Comparison of ENCODE assay signal across 8 cellular contexts in genomic region chr1:35202048-35202719, GRCh38. TPM values are rescaled to one million over a fixed set of nuclear protein-coding genes. Genes with fewer than 3 reads are reported as not detected.
DNase-seq lines count a peak whose midpoint lies in the region; ATAC-seq and TF ChIP-seq lines count a peak whose summit lies in the region.

No MANE protein-coding gene starts in this region.

- WGBS in esophagus squamous epithelium, 2 donors = 25 to 31% methylated on average over 6 of the region's 6 CpGs

- POLR2A ChIA-PET in naive thymus-derived CD4-positive, alpha-beta T cell (lab: Charles Lee) = interaction anchor here (0.6 to 1.6 kb wide), 2 partner anchors 9 to 273 kb away, joined by 3 to 7 read pairs; partner anchors contain the start of gene SFPQ

- H3K27me3 ChIP-seq in OCI-LY1 (ENCODE audit: insufficient read depth, low read length) = no peaks in the 10 kb centered on the region
- H3K27me3 ChIP-seq in esophagus squamous epithelium = no peaks in the 10 kb centered on the region
- H3K27me3 ChIP-seq in naive thymus-derived CD4-positive, alpha-beta T cell (ENCODE audit: control insufficient read depth in 2 of 2, insufficient read depth in 2 of 2, low read length in 2 of 2) = peaks cover 0 to 4% of the 10 kb centered on the region in 2 donors

- no peaks in the 10 kb centered on the region for H3K9me3 Mint-ChIP-seq in naive thymus-derived CD4-positive, alpha-beta T cell
- no peaks in the 10 kb centered on the region for H3K9me3 Mint-ChIP-seq in stimulated activated naive B cell treated with anti-CD40 and anti-IgM and Interleukin-4, amounts not matched to agents 10 μg/mL and 1 μg/mL and 100 μg/mL, for 72 hours

- no peaks in the 10 kb centered on the region; the same call in 1 of the 2 replicates for H3F3A ChIP-seq in OCI-LY1 (ENCODE audit: insufficient read depth, low read length)

- H3K4me3 ChIP-seq in OCI-LY1 (ENCODE audit: low read depth, low read length, poor library complexity, severe bottlenecking) (no peak overlapping the region), esophagus squamous epithelium (no peak overlapping the region)
- H3K4me3 ChIP-seq in naive thymus-derived CD4-positive, alpha-beta T cell (ENCODE audit: low read length) = no peak overlapping the region

- CTCF ChIA-PET in naive thymus-derived CD4-positive, alpha-beta T cell (lab: Charles Lee) = interaction anchor here (0.6 to 1.6 kb wide), 14 partner anchors 9 to 217 kb away, joined by 3 to 17 read pairs (median 3); partner anchors contain the start of genes SFPQ and TMEM35B

- H3K9me2 ChIP-seq in OCI-LY1 (ENCODE audit: low read depth, low read length) = no peaks in the 10 kb centered on the region

- peak; percentile 51 for ATAC-seq in GM18909 (IDR thresholded peaks at IDR 0.05; ENCODE audit: poor library complexity, unreplicated experiment)
- peak; percentile 100 for ATAC-seq in naive thymus-derived CD4-positive, alpha-beta T cell
- ATAC-seq in stimulated activated naive B cell treated with anti-CD40 and anti-IgM and Interleukin-4, amounts not matched to agents 10 μg/mL and 1 μg/mL and 100 μg/mL, for 72 hours (replicated peaks) = peak; percentile 100

- TF ChIP-seq POLR2A in esophagus squamous epithelium (IDR thresholded peaks at IDR 0.05) = no peak

- H3K27ac ChIP-seq in OCI-LY1 (ENCODE audit: low read depth, low read length, poor library complexity, severe bottlenecking) = no peak overlapping the region
- no peak overlapping the region for H3K27ac ChIP-seq in esophagus squamous epithelium
- no peak overlapping the region for H3K27ac ChIP-seq in naive thymus-derived CD4-positive, alpha-beta T cell (ENCODE audit: low read depth, low read length)

- intact Hi-C loops in esophagus squamous epithelium (cut with DNase I) = loop anchor here (10.0 kb wide), 1 partner anchor 93 kb away; no protein-coding TSS in a partner anchor
- intact Hi-C loops in naive thymus-derived CD4-positive, alpha-beta T cell (cut with micrococcal nuclease) = loop anchor here (1.0 to 5.0 kb wide), 6 partner anchors 9 to 573 kb away; partner anchors contain the start of gene SFPQ (in 2 of the 2)

- H3K4me2 ChIP-seq in OCI-LY1 (ENCODE audit: low read length) = no peak overlapping the region; the same call in 1 of the 2 replicates

- in situ Hi-C loops in KBM-7 (cut with MboI; ENCODE audit: low pct_unique_long_range_greater_than_20kb, low sequenced_read_pairs) = no loop called here

- H3K9ac ChIP-seq in OCI-LY1 (ENCODE audit: low read length) = no peak overlapping the region

- peak overlapping the region; percentile 93 for H2AFZ ChIP-seq in OCI-LY1 (ENCODE audit: low read length)

- H3K27me3 Mint-ChIP-seq in naive thymus-derived CD4-positive, alpha-beta T cell = peaks cover 0 to 32% (median 0%) of the 10 kb centered on the region in 5 donors
- H3K27me3 Mint-ChIP-seq in stimulated activated naive B cell treated with anti-CD40 and anti-IgM and Interleukin-4, amounts not matched to agents 10 μg/mL and 1 μg/mL and 100 μg/mL, for 72 hours = peaks cover 0 to 4% of the 10 kb centered on the region in 2 donors

- H3K9me3 ChIP-seq in OCI-LY1 (ENCODE audit: low read length) = no peaks in the 10 kb centered on the region
- H3K9me3 ChIP-seq in esophagus squamous epithelium = no peaks in the 10 kb centered on the region
- no peaks in the 10 kb centered on the region for H3K9me3 ChIP-seq in naive thymus-derived CD4-positive, alpha-beta T cell (ENCODE audit: control insufficient read depth in 2 of 3, low read length in 3 of 3)

- DNase-seq in AG08395 (ENCODE audit: low spot score) (peak; percentile 85), KBM-7 (peak; percentile 90), activated T-cell treated with anti-CD3 and anti-CD28 coated beads for 4 hours (peak; percentile 57), esophagus squamous epithelium (lab: John Stamatoyannopoulos, UW) (no peak)
- peak; percentile 23 to 80 (median 72) for DNase-seq in naive thymus-derived CD4-positive, alpha-beta T cell
- peak; percentile 63 for DNase-seq in stimulated activated naive B cell treated with anti-CD40 and anti-IgM and Interleukin-4, amounts not matched to agents 10 μg/mL and 1 μg/mL and 100 μg/mL, for 72 hours

- H3K4me1 Mint-ChIP-seq in naive thymus-derived CD4-positive, alpha-beta T cell = peaks cover 3 to 13% (median 9%) of the 10 kb centered on the region in 7 donors
- peaks cover 5 to 6% of the 10 kb centered on the region in 2 donors for H3K4me1 Mint-ChIP-seq in stimulated activated naive B cell treated with anti-CD40 and anti-IgM and Interleukin-4, amounts not matched to agents 10 μg/mL and 1 μg/mL and 100 μg/mL, for 72 hours

- peak overlapping the region in 3 of 9 donors; percentile 46 to 79 (median 51) for H3K27ac Mint-ChIP-seq in naive thymus-derived CD4-positive, alpha-beta T cell
- no peak overlapping the region for H3K27ac Mint-ChIP-seq in stimulated activated naive B cell treated with anti-CD40 and anti-IgM and Interleukin-4, amounts not matched to agents 10 μg/mL and 1 μg/mL and 100 μg/mL, for 72 hours

- peak overlapping the region in 1 of 10 donors; percentile 25 for H3K4me3 Mint-ChIP-seq in naive thymus-derived CD4-positive, alpha-beta T cell
- no peak overlapping the region for H3K4me3 Mint-ChIP-seq in stimulated activated naive B cell treated with anti-CD40 and anti-IgM and Interleukin-4, amounts not matched to agents 10 μg/mL and 1 μg/mL and 100 μg/mL, for 72 hours

- no peaks in the 10 kb centered on the region for H3K79me2 ChIP-seq in OCI-LY1 (ENCODE audit: insufficient read depth, low read length)

- no peaks in the 10 kb centered on the region for H4K20me1 ChIP-seq in OCI-LY1 (ENCODE audit: insufficient read depth, low read length)

- H3K36me3 ChIP-seq in OCI-LY1 (ENCODE audit: insufficient read depth, low read length) (no peaks in the 10 kb centered on the region), esophagus squamous epithelium (no peaks in the 10 kb centered on the region)
- no peaks in the 10 kb centered on the region for H3K36me3 ChIP-seq in naive thymus-derived CD4-positive, alpha-beta T cell (ENCODE audit: control insufficient read depth in 2 of 3, insufficient read depth in 3 of 3, low read length in 3 of 3)

- no peaks in the 10 kb centered on the region for H3K36me3 Mint-ChIP-seq in naive thymus-derived CD4-positive, alpha-beta T cell
- H3K36me3 Mint-ChIP-seq in stimulated activated naive B cell treated with anti-CD40 and anti-IgM and Interleukin-4, amounts not matched to agents 10 μg/mL and 1 μg/mL and 100 μg/mL, for 72 hours = no peaks in the 10 kb centered on the region

- TF ChIP-seq CTCF in OCI-LY1 (IDR thresholded peaks at IDR 0.05; ENCODE audit: low read length) (peak; percentile 71), esophagus squamous epithelium (IDR thresholded peaks at IDR 0.05) (peak; percentile 73 to 87 (median 83))

- H3K4me1 ChIP-seq in OCI-LY1 (ENCODE audit: insufficient read depth, low read length, severe bottlenecking) (peaks cover 10% of the 10 kb centered on the region), esophagus squamous epithelium (peaks cover 0 to 9% (median 0%) of the 10 kb centered on the region in 3 donors)
- H3K4me1 ChIP-seq in naive thymus-derived CD4-positive, alpha-beta T cell (ENCODE audit: control insufficient read depth in 2 of 2, insufficient read depth in 2 of 2, low read length in 2 of 2) = peaks cover 0 to 8% of the 10 kb centered on the region in 2 donors

RNA-seq across cellular contexts. Expression of gene SFPQ, which starts 9.2 kb away (rescaled TPM):
- 100 to 1,000 TPM in 3 of 4 donors, 10 to 100 TPM in 1; 99.6 to 222 (median 155) TPM for total RNA-seq in esophagus squamous epithelium
- total RNA-seq in naive thymus-derived CD4-positive, alpha-beta T cell = 100 to 1,000 TPM; 316 to 610 (median 356) TPM
- polyA plus RNA-seq in naive thymus-derived CD4-positive, alpha-beta T cell = 100 to 1,000 TPM in 1 of 2 donors, 10 to 100 TPM in 1; 91.0 to 178 TPM
